ENCODE assay signal across 1 cellular context in the genomic region with DNA sequence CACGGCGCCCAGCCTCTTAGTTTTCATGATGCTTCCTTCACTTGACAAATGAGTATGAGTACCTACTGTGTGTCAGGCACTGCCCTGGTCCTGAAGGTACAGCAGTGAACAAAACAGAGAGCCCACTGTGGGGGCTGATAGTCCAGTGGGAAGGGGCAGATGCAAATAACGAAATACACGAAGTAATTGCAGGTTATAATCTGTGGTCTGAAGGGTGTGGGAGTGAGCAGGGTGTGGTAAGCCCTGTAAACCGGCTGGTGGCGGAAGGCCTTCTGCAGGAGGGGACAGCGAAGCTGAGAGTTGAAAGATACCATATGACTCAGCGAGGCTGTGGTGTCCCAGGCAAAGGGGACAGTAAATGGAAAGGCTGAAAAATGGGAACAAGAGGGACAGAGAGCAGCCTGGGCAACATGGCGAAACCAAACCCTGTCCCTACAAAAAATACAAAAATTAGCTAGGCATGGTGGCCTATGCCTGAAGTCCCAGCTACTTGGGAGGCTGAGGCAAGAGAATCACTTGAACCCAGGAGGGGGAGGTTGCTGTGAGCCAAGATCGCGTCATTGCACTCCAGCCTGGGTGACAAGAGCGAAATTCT.
TF ChIP-seq lines count a peak whose summit lies in the region.

No MANE protein-coding gene starts in this region.

TF ChIP-seq in GM12878, 131 proteins besides CTCF, POLR2A, EP300 and RAD21 (continued from another document and continues in another):
- TF ChIP-seq, protein P1, sequence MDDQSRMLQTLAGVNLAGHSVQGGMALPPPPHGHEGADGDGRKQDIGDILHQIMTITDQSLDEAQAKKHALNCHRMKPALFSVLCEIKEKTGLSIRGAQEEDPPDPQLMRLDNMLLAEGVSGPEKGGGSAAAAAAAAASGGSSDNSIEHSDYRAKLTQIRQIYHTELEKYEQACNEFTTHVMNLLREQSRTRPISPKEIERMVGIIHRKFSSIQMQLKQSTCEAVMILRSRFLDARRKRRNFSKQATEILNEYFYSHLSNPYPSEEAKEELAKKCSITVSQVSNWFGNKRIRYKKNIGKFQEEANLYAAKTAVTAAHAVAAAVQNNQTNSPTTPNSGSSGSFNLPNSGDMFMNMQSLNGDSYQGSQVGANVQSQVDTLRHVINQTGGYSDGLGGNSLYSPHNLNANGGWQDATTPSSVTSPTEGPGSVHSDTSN (IDR thresholded peaks at IDR 0.05; ENCODE audit: insufficient replicate concordance, low read depth, low read length): no peak
- peak; percentile 70 for TF ChIP-seq ZNF384 (IDR thresholded peaks at IDR 0.05; ENCODE audit: borderline replicate concordance, low read depth, low read length)
- TF ChIP-seq JUND (IDR thresholded peaks at IDR 0.05; ENCODE audit: low read depth, low read length): peak; percentile 85
- TF ChIP-seq NR2C1 (IDR thresholded peaks at IDR 0.05): no peak
- peak; percentile 86 for TF ChIP-seq GATAD2B (conservative IDR thresholded peaks at IDR 0.05; ENCODE audit: low read depth)
- TF ChIP-seq NBN (IDR thresholded peaks at IDR 0.05): peak; percentile 92
- TF ChIP-seq KDM1A (IDR thresholded peaks at IDR 0.05; ENCODE audit: borderline replicate concordance): no peak
- TF ChIP-seq NFXL1 (IDR thresholded peaks at IDR 0.05; ENCODE audit: borderline replicate concordance): no peak
- peak; percentile 26; the same call in 1 of the 2 replicates for TF ChIP-seq ZSCAN29 (IDR thresholded peaks at IDR 0.05)
- TF ChIP-seq, protein P2, sequence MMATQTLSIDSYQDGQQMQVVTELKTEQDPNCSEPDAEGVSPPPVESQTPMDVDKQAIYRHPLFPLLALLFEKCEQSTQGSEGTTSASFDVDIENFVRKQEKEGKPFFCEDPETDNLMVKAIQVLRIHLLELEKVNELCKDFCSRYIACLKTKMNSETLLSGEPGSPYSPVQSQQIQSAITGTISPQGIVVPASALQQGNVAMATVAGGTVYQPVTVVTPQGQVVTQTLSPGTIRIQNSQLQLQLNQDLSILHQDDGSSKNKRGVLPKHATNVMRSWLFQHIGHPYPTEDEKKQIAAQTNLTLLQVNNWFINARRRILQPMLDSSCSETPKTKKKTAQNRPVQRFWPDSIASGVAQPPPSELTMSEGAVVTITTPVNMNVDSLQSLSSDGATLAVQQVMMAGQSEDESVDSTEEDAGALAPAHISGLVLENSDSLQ (IDR thresholded peaks at IDR 0.05): no peak; the same call in 1 of the 2 replicates
- TF ChIP-seq ZBED1 (IDR thresholded peaks at IDR 0.05; ENCODE audit: borderline replicate concordance): peak; percentile 63; the same call in 1 of the 2 replicates
- no peak for TF ChIP-seq TARDBP (IDR thresholded peaks at IDR 0.05; ENCODE audit: borderline replicate concordance)
- peak; percentile 48; the same call in 1 of the 2 replicates for TF ChIP-seq SMC3 (IDR thresholded peaks at IDR 0.05; ENCODE audit: borderline replicate concordance, low read length)
- TF ChIP-seq YBX1 (IDR thresholded peaks at IDR 0.05): no peak
- TF ChIP-seq SPI1 (IDR thresholded peaks at IDR 0.05; ENCODE audit: borderline replicate concordance, insufficient read depth, low read depth, low read length): peak; percentile 4; the same call in 1 of the 2 replicates
- TF ChIP-seq SP1 (IDR thresholded peaks at IDR 0.05; ENCODE audit: low read depth, low read length): peak; percentile 53
- TF ChIP-seq, protein P3, sequence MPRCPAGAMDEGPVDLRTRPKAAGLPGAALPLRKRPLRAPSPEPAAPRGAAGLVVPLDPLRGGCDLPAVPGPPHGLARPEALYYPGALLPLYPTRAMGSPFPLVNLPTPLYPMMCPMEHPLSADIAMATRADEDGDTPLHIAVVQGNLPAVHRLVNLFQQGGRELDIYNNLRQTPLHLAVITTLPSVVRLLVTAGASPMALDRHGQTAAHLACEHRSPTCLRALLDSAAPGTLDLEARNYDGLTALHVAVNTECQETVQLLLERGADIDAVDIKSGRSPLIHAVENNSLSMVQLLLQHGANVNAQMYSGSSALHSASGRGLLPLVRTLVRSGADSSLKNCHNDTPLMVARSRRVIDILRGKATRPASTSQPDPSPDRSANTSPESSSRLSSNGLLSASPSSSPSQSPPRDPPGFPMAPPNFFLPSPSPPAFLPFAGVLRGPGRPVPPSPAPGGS (IDR thresholded peaks at IDR 0.05; ENCODE audit: borderline replicate concordance, insufficient read depth, low read depth, low read length, poor library complexity, severe bottlenecking): peak; percentile 32
- TF ChIP-seq RUNX3 (IDR thresholded peaks at IDR 0.05; ENCODE audit: low read length): peak; percentile 97
- peak; percentile 50; the same call in 1 of the 2 replicates for TF ChIP-seq GABPA (IDR thresholded peaks at IDR 0.05; ENCODE audit: low read depth)
- no peak for TF ChIP-seq EZH2 (IDR thresholded peaks at IDR 0.05; ENCODE audit: borderline replicate concordance, control insufficient read depth, low read depth, low read length)
- peak in 1 of 2 experiments; percentile 54; a peak in 1 of 4 replicates for TF ChIP-seq ETV6 (conservative IDR thresholded peaks at IDR 0.05 in 1 of 2, IDR thresholded peaks at IDR 0.05 in 1 of 2; ENCODE audit: borderline replicate concordance in 1 of 2, low read depth in 1 of 2)
- TF ChIP-seq, protein P4, sequence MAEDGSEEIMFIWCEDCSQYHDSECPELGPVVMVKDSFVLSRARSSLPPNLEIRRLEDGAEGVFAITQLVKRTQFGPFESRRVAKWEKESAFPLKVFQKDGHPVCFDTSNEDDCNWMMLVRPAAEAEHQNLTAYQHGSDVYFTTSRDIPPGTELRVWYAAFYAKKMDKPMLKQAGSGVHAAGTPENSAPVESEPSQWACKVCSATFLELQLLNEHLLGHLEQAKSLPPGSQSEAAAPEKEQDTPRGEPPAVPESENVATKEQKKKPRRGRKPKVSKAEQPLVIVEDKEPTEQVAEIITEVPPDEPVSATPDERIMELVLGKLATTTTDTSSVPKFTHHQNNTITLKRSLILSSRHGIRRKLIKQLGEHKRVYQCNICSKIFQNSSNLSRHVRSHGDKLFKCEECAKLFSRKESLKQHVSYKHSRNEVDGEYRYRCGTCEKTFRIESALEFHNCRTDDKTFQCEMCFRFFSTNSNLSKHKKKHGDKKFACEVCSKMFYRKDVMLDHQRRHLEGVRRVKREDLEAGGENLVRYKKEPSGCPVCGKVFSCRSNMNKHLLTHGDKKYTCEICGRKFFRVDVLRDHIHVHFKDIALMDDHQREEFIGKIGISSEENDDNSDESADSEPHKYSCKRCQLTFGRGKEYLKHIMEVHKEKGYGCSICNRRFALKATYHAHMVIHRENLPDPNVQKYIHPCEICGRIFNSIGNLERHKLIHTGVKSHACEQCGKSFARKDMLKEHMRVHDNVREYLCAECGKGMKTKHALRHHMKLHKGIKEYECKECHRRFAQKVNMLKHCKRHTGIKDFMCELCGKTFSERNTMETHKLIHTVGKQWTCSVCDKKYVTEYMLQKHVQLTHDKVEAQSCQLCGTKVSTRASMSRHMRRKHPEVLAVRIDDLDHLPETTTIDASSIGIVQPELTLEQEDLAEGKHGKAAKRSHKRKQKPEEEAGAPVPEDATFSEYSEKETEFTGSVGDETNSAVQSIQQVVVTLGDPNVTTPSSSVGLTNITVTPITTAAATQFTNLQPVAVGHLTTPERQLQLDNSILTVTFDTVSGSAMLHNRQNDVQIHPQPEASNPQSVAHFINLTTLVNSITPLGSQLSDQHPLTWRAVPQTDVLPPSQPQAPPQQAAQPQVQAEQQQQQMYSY (CRISPR knock-in tag; IDR thresholded peaks at IDR 0.05): no peak
- 0 out of 2 replicates have a peak, but pooled peaks have one; percentile 41 for TF ChIP-seq MXI1 (IDR thresholded peaks at IDR 0.05; ENCODE audit: low read depth, low read length)
- TF ChIP-seq SIN3A (IDR thresholded peaks at IDR 0.05; ENCODE audit: low read depth, low read length): no peak
- peak; percentile 95 for TF ChIP-seq BACH1 (IDR thresholded peaks at IDR 0.05; ENCODE audit: borderline replicate concordance)
- 0 out of 4 replicates have a peak, but pooled peaks of 1 of the 2 experiments have one; percentile 40 for TF ChIP-seq CEBPB (IDR thresholded peaks at IDR 0.05; ENCODE audit: borderline replicate concordance in 1 of 2, low read depth in 2 of 2, low read length in 2 of 2)
- TF ChIP-seq JUNB (IDR thresholded peaks at IDR 0.05): peak; percentile 86
- TF ChIP-seq, protein P5, sequence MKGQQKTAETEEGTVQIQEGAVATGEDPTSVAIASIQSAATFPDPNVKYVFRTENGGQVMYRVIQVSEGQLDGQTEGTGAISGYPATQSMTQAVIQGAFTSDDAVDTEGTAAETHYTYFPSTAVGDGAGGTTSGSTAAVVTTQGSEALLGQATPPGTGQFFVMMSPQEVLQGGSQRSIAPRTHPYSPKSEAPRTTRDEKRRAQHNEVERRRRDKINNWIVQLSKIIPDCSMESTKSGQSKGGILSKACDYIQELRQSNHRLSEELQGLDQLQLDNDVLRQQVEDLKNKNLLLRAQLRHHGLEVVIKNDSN (IDR thresholded peaks at IDR 0.05; ENCODE audit: borderline replicate concordance, extremely low read length, insufficient read depth, low read depth, low read length): no peak
- TF ChIP-seq FOS (IDR thresholded peaks at IDR 0.05; ENCODE audit: borderline replicate concordance, extremely low read depth, insufficient read length): no peak
- TF ChIP-seq, protein P6, sequence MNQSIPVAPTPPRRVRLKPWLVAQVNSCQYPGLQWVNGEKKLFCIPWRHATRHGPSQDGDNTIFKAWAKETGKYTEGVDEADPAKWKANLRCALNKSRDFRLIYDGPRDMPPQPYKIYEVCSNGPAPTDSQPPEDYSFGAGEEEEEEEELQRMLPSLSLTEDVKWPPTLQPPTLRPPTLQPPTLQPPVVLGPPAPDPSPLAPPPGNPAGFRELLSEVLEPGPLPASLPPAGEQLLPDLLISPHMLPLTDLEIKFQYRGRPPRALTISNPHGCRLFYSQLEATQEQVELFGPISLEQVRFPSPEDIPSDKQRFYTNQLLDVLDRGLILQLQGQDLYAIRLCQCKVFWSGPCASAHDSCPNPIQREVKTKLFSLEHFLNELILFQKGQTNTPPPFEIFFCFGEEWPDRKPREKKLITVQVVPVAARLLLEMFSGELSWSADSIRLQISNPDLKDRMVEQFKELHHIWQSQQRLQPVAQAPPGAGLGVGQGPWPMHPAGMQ (IDR thresholded peaks at IDR 0.05; ENCODE audit: borderline replicate concordance): no peak
- no peak for TF ChIP-seq MYB (IDR thresholded peaks at IDR 0.05; ENCODE audit: borderline replicate concordance, low read depth, low read length)
- peak; percentile 77; the same call in 1 of the 2 replicates for TF ChIP-seq SMARCA5 (IDR thresholded peaks at IDR 0.05)
- TF ChIP-seq SIX5 (IDR thresholded peaks at IDR 0.05; ENCODE audit: low read depth, low read length, severe bottlenecking): no peak
- TF ChIP-seq, protein P7, sequence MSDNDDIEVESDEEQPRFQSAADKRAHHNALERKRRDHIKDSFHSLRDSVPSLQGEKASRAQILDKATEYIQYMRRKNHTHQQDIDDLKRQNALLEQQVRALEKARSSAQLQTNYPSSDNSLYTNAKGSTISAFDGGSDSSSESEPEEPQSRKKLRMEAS (IDR thresholded peaks at IDR 0.05; ENCODE audit: low read depth, low read length): no peak
- no peak for TF ChIP-seq CHD1 (IDR thresholded peaks at IDR 0.05; ENCODE audit: low read depth, low read length)
- peak; percentile 66; the same call in 1 of the 2 replicates for TF ChIP-seq FOXM1 (IDR thresholded peaks at IDR 0.05; ENCODE audit: low read depth, low read length)
- peak; percentile 93 for TF ChIP-seq MTA2 (IDR thresholded peaks at IDR 0.05; ENCODE audit: low read depth)
- TF ChIP-seq NRF1 (conservative IDR thresholded peaks at IDR 0.05; ENCODE audit: low read depth, low read length): no peak
- peak; percentile 77; the same call in 1 of the 2 replicates for TF ChIP-seq HDGF (IDR thresholded peaks at IDR 0.05)
- TF ChIP-seq POLR2AphosphoS5 (IDR thresholded peaks at IDR 0.05; ENCODE audit: low read length): no peak
- no peak for TF ChIP-seq ZNF622 (IDR thresholded peaks at IDR 0.05)
- no peak for TF ChIP-seq CHD4 (IDR thresholded peaks at IDR 0.05)
- peak; percentile 59; the same call in 1 of the 2 replicates for TF ChIP-seq CHD2 (IDR thresholded peaks at IDR 0.05; ENCODE audit: borderline replicate concordance, low read depth, low read length)
- no peak for TF ChIP-seq BRCA1 (IDR thresholded peaks at IDR 0.05; ENCODE audit: low read depth, low read length)
- no peak for TF ChIP-seq TCF7 (IDR thresholded peaks at IDR 0.05; ENCODE audit: borderline replicate concordance)
- peak; percentile 79; the same call in 1 of the 2 replicates for TF ChIP-seq ATF7 (IDR thresholded peaks at IDR 0.05; ENCODE audit: low read depth)
- TF ChIP-seq POLR2AphosphoS2 (IDR thresholded peaks at IDR 0.05; ENCODE audit: low read depth, low read length): no peak
- no peak for TF ChIP-seq SUZ12 (IDR thresholded peaks at IDR 0.05; ENCODE audit: unreplicated experiment)
- TF ChIP-seq, protein P8, sequence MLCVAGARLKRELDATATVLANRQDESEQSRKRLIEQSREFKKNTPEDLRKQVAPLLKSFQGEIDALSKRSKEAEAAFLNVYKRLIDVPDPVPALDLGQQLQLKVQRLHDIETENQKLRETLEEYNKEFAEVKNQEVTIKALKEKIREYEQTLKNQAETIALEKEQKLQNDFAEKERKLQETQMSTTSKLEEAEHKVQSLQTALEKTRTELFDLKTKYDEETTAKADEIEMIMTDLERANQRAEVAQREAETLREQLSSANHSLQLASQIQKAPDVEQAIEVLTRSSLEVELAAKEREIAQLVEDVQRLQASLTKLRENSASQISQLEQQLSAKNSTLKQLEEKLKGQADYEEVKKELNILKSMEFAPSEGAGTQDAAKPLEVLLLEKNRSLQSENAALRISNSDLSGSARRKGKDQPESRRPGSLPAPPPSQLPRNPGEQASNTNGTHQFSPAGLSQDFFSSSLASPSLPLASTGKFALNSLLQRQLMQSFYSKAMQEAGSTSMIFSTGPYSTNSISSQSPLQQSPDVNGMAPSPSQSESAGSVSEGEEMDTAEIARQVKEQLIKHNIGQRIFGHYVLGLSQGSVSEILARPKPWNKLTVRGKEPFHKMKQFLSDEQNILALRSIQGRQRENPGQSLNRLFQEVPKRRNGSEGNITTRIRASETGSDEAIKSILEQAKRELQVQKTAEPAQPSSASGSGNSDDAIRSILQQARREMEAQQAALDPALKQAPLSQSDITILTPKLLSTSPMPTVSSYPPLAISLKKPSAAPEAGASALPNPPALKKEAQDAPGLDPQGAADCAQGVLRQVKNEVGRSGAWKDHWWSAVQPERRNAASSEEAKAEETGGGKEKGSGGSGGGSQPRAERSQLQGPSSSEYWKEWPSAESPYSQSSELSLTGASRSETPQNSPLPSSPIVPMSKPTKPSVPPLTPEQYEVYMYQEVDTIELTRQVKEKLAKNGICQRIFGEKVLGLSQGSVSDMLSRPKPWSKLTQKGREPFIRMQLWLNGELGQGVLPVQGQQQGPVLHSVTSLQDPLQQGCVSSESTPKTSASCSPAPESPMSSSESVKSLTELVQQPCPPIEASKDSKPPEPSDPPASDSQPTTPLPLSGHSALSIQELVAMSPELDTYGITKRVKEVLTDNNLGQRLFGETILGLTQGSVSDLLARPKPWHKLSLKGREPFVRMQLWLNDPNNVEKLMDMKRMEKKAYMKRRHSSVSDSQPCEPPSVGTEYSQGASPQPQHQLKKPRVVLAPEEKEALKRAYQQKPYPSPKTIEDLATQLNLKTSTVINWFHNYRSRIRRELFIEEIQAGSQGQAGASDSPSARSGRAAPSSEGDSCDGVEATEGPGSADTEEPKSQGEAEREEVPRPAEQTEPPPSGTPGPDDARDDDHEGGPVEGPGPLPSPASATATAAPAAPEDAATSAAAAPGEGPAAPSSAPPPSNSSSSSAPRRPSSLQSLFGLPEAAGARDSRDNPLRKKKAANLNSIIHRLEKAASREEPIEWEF (IDR thresholded peaks at IDR 0.05; ENCODE audit: insufficient replicate concordance, low read depth, low read length): no peak
- no peak for TF ChIP-seq CBX5 (IDR thresholded peaks at IDR 0.05; ENCODE audit: low read depth)
- TF ChIP-seq IKZF2 (IDR thresholded peaks at IDR 0.05): peak; percentile 99
